Comparison of ENCODE assay signal across 13 cellular contexts in genomic region chr14:81406863-81407262, GRCh38. TPM values are rescaled to one million over a fixed set of nuclear protein-coding genes. Genes with fewer than 3 reads are reported as not detected.
A peak's percentile ranks its signal among the peaks of the same experiment; 100 is the strongest.
DNase-seq lines count a peak whose midpoint lies in the region; ATAC-seq, FAIRE-seq and TF ChIP-seq lines count a peak whose summit lies in the region.
"Had no signal": no experiment of that assay in that cellular context is flagged by ENCODE, and none has a peak within 500 bp of the region (broad histone marks: within the 10 kb centered on the region; RNA-seq: fewer than 3 reads in every experiment).

No MANE protein-coding gene starts in this region.

- ATAC-seq in upper lobe of right lung = peak; percentile 37
- ATAC-seq: left colon; stimulated activated naive B cell treated with anti-CD40 and anti-IgM and Interleukin-4, amounts not matched to agents 10 μg/mL and 1 μg/mL and 100 μg/mL, for 72 hours had no signal

- H3K27me3 ChIP-seq in kidney epithelial cell (ENCODE audit: control insufficient read depth, insufficient read depth, low read length) = no peaks in the 10 kb centered on the region
- H3K27me3 ChIP-seq in upper lobe of right lung = no peaks in the 10 kb centered on the region

- DNase-seq in NCI-H2196 (lab: John Stamatoyannopoulos, UW; ENCODE audit: unreplicated experiment) (peak; percentile 8), NCI-H2196 treated with DMSO at 0.1 percent for 48 hours (lab: John Stamatoyannopoulos, UW; ENCODE audit: unreplicated experiment) (no peak), astrocyte of the cerebellum (ENCODE audit: low read depth) (peak; percentile 92), kidney epithelial cell (ENCODE audit: low read depth) (peak; percentile 63), upper lobe of right lung (no peak), GM19239 (ENCODE audit: insufficient read length, low spot score) (no peak), GM13977 (ENCODE audit: low spot score) (no peak), T-helper 2 cell (no peak)
- DNase-seq: caudate nucleus; left colon; stimulated activated naive B cell treated with anti-CD40 and anti-IgM and Interleukin-4, amounts not matched to agents 10 μg/mL and 1 μg/mL and 100 μg/mL, for 72 hours had no signal

- H3K36me3 ChIP-seq in kidney epithelial cell (ENCODE audit: control insufficient read depth, insufficient read depth, low read length) (no peaks in the 10 kb centered on the region), upper lobe of right lung (no peaks in the 10 kb centered on the region)

- no peak overlapping the region for H3K27ac ChIP-seq in upper lobe of right lung

- H3K9me3 ChIP-seq in upper lobe of right lung = no peaks in the 10 kb centered on the region

- in situ Hi-C loops in astrocyte of the cerebellum (cut with HindIII; ENCODE audit: low sequenced_read_pairs) (no loop called here), GM13977 (cut with MboI; ENCODE audit: low pct_unique_long_range_greater_than_20kb, low sequenced_read_pairs, unreplicated experiment) (no loop called here)

- FAIRE-seq in GM19239 (lab: Jason Lieb, UNC) = no peak
- FAIRE-seq: A204.1, HTR-8/SVneo had no signal

- H3K4me3 ChIP-seq in astrocyte of the cerebellum (ENCODE audit: low read depth, low read length) (no peak overlapping the region), kidney epithelial cell (ENCODE audit: low read depth, low read length) (no peak overlapping the region), upper lobe of right lung (no peak overlapping the region)

- TF ChIP-seq CTCF in astrocyte of the cerebellum (IDR thresholded peaks at IDR 0.05; ENCODE audit: low read depth, low read length, missing control alignments) (no peak), kidney epithelial cell (IDR thresholded peaks at IDR 0.05; ENCODE audit: insufficient read depth, low read length, poor library complexity, severe bottlenecking) (no peak), upper lobe of right lung (IDR thresholded peaks at IDR 0.05) (no peak), GM13977 (IDR thresholded peaks at IDR 0.05; ENCODE audit: extremely low read depth, insufficient read depth, missing control alignments) (no peak)

- intact Hi-C loops in upper lobe of right lung (cut with DNase I) = no loop called here

- H3K4me1 ChIP-seq in upper lobe of right lung = peaks cover 6% of the 10 kb centered on the region

RNA-seq across cellular contexts. Expression of gene STON2, which starts 6.7 kb away (rescaled TPM):
- total RNA-seq in kidney epithelial cell (17.9 and 20.2 TPM in 2 replicates), upper lobe of right lung (47.7 TPM)

Comparison
In these comparisons a context has a peak if more than half of its experiments do, and no peak if none do; other contexts are left out.
1. DNase-seq: peak in NCI-H2196 (single experiment), astrocyte of the cerebellum (single experiment) and kidney epithelial cell (single experiment); none in NCI-H2196 treated with DMSO at 0.1 percent for 48 hours (single experiment), upper lobe of right lung (single experiment), GM19239 (single experiment), GM13977 (single experiment) and T-helper 2 cell (0 of 5).